Comparison of ENCODE assay signal across 19 cellular contexts in the genomic region with DNA sequence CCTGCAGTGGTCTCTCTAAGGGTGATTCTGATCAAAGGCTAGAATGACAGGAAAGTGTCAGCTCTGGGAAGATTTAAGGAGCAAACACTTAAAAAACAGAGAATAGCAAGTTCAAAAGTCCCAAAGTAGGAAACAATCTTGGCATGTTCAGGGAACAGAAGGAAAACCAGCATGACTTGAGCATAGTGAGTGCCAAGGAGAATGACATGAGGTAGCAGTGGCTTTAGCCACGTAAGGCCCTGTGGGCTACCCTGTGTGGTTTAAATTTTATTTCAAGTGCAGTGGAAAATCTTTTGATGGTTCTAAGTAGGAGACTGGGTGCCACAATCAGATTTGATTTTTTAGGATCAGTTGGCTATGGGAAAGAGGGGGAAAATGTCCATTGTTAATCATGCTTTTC.
DNase-seq lines count a peak whose midpoint lies in the region; ATAC-seq and TF ChIP-seq lines count a peak whose summit lies in the region.
"Had no signal": no experiment of that assay in that cellular context is flagged by ENCODE, and none has a peak within 500 bp of the region (broad histone marks: within the 10 kb centered on the region; RNA-seq: fewer than 3 reads in every experiment).

No MANE protein-coding gene starts in this region.

- H3K9me3 ChIP-seq in heart right ventricle, result no peaks in the 10 kb centered on the region
- H3K9me3 ChIP-seq: Caco-2, HAP-1 had no signal

- no peaks in the 10 kb centered on the region for H3K27me3 ChIP-seq in heart right ventricle
- H3K27me3 ChIP-seq: BLaER1 had no signal

- 82 to 85% methylated on average over 1 of the region's 1 CpG for WGBS in heart right ventricle, 2 donors

- intact Hi-C loops in heart right ventricle (cut with DNase I), result no loop called here

- H3K4me1 Mint-ChIP-seq in immature natural killer cell, result peaks cover 0 to 11% of the 10 kb centered on the region in 2 donors

- H3K4me3 ChIP-seq in heart right ventricle, result no peak overlapping the region
- H3K4me3 ChIP-seq: BLaER1, HAP-1 had no signal

- H3K36me3 Mint-ChIP-seq in immature natural killer cell, result peaks cover 7 to 11% (median 10%) of the 10 kb centered on the region in 3 donors

- H3K27me3 Mint-ChIP-seq in immature natural killer cell (ENCODE audit: low read depth in 3 of 3), result peaks cover 0 to 2% (median 1%) of the 10 kb centered on the region in 3 donors
- H3K27me3 Mint-ChIP-seq: CD4-positive, CD25-positive, alpha-beta regulatory T cell had no signal

- DNase-seq in NCI-H446 treated with DMSO at 0.1 percent for 48 hours (lab: John Stamatoyannopoulos, UW) (peak; percentile 3), cerebellar cortex (ENCODE audit: low spot score) (peak; percentile 72), myocyte (ENCODE audit: low read depth) (peak; percentile 40), immature natural killer cell (no peak), DMS 273 (lab: John Stamatoyannopoulos, UW; ENCODE audit: unreplicated experiment) (no peak), heart right ventricle (no peak)
- DNase-seq: Caco-2; CD4-positive, CD25-positive, alpha-beta regulatory T cell; CD8-positive, alpha-beta T cell; DMS 273 treated with DMSO at 0.1 percent for 48 hours; DMS79; EL; GF-D8; GOT3; HFFc6 had no signal

- no peak overlapping the region for H3K4me3 Mint-ChIP-seq in immature natural killer cell
- H3K4me3 Mint-ChIP-seq: CD4-positive, CD25-positive, alpha-beta regulatory T cell; CD8-positive, alpha-beta T cell; HFFc6 had no signal

- H3K27ac Mint-ChIP-seq in immature natural killer cell, result peak overlapping the region in 1 of 6 donors; percentile 15
- H3K27ac Mint-ChIP-seq: CD4-positive, CD25-positive, alpha-beta regulatory T cell; CD8-positive, alpha-beta T cell; HFFc6 had no signal

- no peaks in the 10 kb centered on the region for H3K4me1 ChIP-seq in heart right ventricle
- H3K4me1 ChIP-seq: BLaER1, Caco-2, HAP-1 had no signal

- H3K27ac ChIP-seq in heart right ventricle, result no peak overlapping the region
- H3K27ac ChIP-seq: BLaER1, C4-2B had no signal

- H3K36me3 ChIP-seq in heart right ventricle, result peaks cover 0 to 9% (median 0%) of the 10 kb centered on the region in 9 donors
- H3K36me3 ChIP-seq: HAP-1 had no signal

- TF ChIP-seq CTCF in heart right ventricle (IDR thresholded peaks at IDR 0.05), result no peak

- ATAC-seq in heart right ventricle (no peak), HG02571 (IDR thresholded peaks at IDR 0.05; ENCODE audit: unreplicated experiment) (no peak)
- ATAC-seq: CD8-positive, alpha-beta T cell had no signal

- no peaks in the 10 kb centered on the region for H3K9me3 Mint-ChIP-seq in immature natural killer cell
- H3K9me3 Mint-ChIP-seq: CD8-positive, alpha-beta T cell; HFFc6 had no signal

Comparison
In these comparisons a context has a peak if more than half of its experiments do, and no peak if none do; other contexts are left out.
1. DNase-seq: peak in NCI-H446 treated with DMSO at 0.1 percent for 48 hours (single experiment), cerebellar cortex (single experiment) and myocyte (single experiment); none in immature natural killer cell (0 of 3), DMS 273 (single experiment) and heart right ventricle (0 of 2).